In the genomic region with DNA sequence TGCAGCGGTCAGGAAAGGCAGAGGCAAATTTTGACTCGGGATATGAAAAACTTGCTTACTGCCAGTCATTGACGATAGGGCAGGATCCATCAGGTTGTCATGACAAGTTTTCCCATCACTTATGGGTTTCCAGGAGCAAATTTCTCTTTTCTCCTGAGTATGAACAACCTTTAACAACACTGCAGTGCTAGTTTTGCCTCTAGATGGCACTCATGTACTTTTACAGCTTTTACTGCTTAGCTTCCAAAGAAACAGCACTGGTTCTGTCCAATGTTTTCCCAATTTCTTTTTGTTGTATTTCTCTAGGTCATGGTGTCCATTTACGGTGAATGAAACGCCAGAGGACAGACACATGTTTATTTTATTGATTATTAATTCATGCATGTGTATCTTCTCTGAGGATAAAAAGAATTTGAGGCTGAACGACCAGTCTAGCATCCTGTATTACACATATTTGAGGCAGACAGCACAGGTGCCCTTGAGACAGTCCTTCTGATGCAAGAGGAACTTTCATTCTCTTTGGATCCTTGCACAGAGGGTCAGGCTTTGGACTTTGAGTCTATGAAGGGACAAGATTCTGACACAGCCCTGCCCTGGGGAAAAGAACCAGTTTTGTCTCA, we compare ENCODE assay signal across 8 cellular contexts.
DNase-seq lines count a peak whose midpoint lies in the region; ATAC-seq and TF ChIP-seq lines count a peak whose summit lies in the region.

No MANE protein-coding gene starts in this region.

- ATAC-seq in HG03565 (IDR thresholded peaks at IDR 0.05; ENCODE audit: unreplicated experiment) = peak; percentile 46
- ATAC-seq in HG03139 (IDR thresholded peaks at IDR 0.05; ENCODE audit: unreplicated experiment) = no peak
- no peak for ATAC-seq in HG02884 (IDR thresholded peaks at IDR 0.05; ENCODE audit: unreplicated experiment)
- ATAC-seq in HG02763 (IDR thresholded peaks at IDR 0.05; ENCODE audit: unreplicated experiment) = no peak

- no peaks in the 10 kb centered on the region for H3F3A ChIP-seq in DOHH2 (ENCODE audit: control insufficient read depth, insufficient read depth)

- H3K4me1 ChIP-seq in DOHH2 (ENCODE audit: control insufficient read depth, low read length) = no peaks in the 10 kb centered on the region

- H3K36me3 ChIP-seq in DOHH2 (ENCODE audit: control insufficient read depth, low read length) = no peaks in the 10 kb centered on the region

- H3K79me2 ChIP-seq in DOHH2 (ENCODE audit: control insufficient read depth, low read length) = no peaks in the 10 kb centered on the region

- TF ChIP-seq CTCF in DOHH2 (IDR thresholded peaks at IDR 0.05; ENCODE audit: low read depth, low read length, poor library complexity, severe bottlenecking) = peak; percentile 80
- TF ChIP-seq CTCF in coronary artery (IDR thresholded peaks at IDR 0.05) = peak; percentile 79

- no peaks in the 10 kb centered on the region for H3K9me3 ChIP-seq in DOHH2 (ENCODE audit: control insufficient read depth, insufficient read depth, low read length)

- no peak overlapping the region for H3K27ac ChIP-seq in DOHH2 (ENCODE audit: low read depth, low read length)
- H3K27ac ChIP-seq in coronary artery = no peak overlapping the region

- H3K9me2 ChIP-seq in DOHH2 (replicated peaks; ENCODE audit: control insufficient read depth, low read length) = no peaks in the 10 kb centered on the region

- H3K27me3 ChIP-seq in DOHH2 (ENCODE audit: control insufficient read depth, low read length) = peaks cover 8% of the 10 kb centered on the region

- no peak overlapping the region for H3K4me3 ChIP-seq in DOHH2 (ENCODE audit: low read length)
- H3K4me3 ChIP-seq in coronary artery = no peak overlapping the region

- DNase-seq in NCI-H748 (lab: John Stamatoyannopoulos, UW; ENCODE audit: unreplicated experiment) (peak; percentile 80), coronary artery (ENCODE audit: low spot score) (no peak), lung microvascular endothelial cell (ENCODE audit: low read depth in 2 of 2) (peak; percentile 62 to 74)

- H3K4me2 ChIP-seq in DOHH2 (ENCODE audit: low read length) = no peak overlapping the region

- H4K20me1 ChIP-seq in DOHH2 (ENCODE audit: control insufficient read depth, insufficient read depth, low read depth, low read length) = no peaks in the 10 kb centered on the region
